Comparison of ENCODE assay signal across 12 cellular contexts in the genomic region with DNA sequence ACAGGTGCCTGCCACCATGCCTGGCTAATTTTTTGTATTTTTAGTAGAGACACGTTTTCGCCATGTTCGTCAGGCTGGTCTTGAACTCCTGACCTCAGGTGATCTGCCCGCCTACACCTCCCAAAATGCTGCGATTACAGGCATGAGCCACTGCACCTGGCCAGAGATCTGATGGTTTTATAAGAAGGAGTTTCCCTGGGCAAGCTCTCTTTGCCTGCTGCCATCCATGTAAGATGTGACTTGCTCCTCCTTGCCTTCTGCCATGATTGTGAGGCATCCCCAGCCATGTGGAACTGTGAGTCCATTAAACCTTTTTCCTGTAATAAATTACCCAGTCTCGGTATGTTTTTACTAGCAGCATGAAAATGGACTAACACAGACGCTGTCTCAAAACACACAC. TPM values are rescaled to one million over a fixed set of nuclear protein-coding genes. Genes with fewer than 3 reads are reported as not detected.
"Had no signal": no experiment of that assay in that cellular context is flagged by ENCODE, and none has a peak within 500 bp of the region (broad histone marks: within the 10 kb centered on the region; RNA-seq: fewer than 3 reads in every experiment).

No MANE protein-coding gene starts in this region.

RNA-seq across cellular contexts. Expression of gene AQP10, which starts 11.8 kb away (rescaled TPM):
- total RNA-seq: activated B cell treated with CpG ODN at 0.5 μM for 24 hours; activated CD4-positive, alpha-beta memory T cell treated with anti-CD3 and anti-CD28 coated beads for 36 hours; activated CD4-positive, alpha-beta memory T cell treated with anti-CD3 and anti-CD28 coated beads, Interleukin-2, amount 10 ng/mL, durations not matched to agents 7 days and 5 days; activated CD4-positive, alpha-beta T cell treated with anti-CD3 and anti-CD28 coated beads for 36 hours; activated CD4-positive, alpha-beta T cell treated with anti-CD3 and anti-CD28 coated beads, Interleukin-2, amount 10 ng/mL, durations not matched to agents 24 days and 14 days; activated CD4-positive, alpha-beta T cell treated with anti-CD3 and anti-CD28 coated beads, Interleukin-2, amount 10 ng/mL, durations not matched to agents 7 days and 5 days; activated CD8-positive, alpha-beta memory T cell treated with anti-CD3 and anti-CD28 coated beads for 36 hours; activated CD8-positive, alpha-beta memory T cell treated with anti-CD3 and anti-CD28 coated beads, Interleukin-2, amount 10 ng/mL, durations not matched to agents 7 days and 5 days; activated CD8-positive, alpha-beta T cell treated with anti-CD3 and anti-CD28 coated beads, Interleukin-2, amount 10 ng/mL, durations not matched to agents 7 days and 5 days; T-helper 1 cell treated with Interleukin-12 subunit alpha and Interleukin-12 subunit beta and Interleukin-4 antibody, amounts not matched to agents 30 ng/mL and 1 ng/mL, for 36 hours; T-helper 2 cell treated with Interferon-gamma antibody and Interleukin-4, amounts not matched to agents 100 ng/mL and 5 ng/mL, for 36 hours; WTC11 had no signal
